Comparison of ENCODE assay signal across 2 cellular contexts in the genomic region with DNA sequence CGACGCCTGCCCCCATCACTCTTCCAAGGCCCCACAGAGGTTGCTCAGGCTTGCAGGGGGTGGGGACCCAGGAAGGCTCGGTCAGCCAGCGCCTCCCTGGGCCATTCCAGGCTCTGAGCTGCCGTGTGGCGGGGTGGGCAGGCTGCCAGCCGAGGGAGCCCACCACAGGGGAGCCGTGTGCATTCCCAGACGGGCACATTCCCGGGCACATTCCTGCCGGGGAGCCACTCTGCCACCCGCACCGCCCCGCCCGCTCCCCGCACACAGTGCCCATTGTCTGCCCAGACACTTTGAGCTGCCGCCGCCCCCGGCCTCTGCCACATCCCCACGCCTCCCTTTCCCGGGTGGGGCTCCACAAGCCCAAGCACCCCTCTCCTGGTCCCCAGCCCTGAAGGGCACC.
TF ChIP-seq lines count a peak whose summit lies in the region.

No MANE protein-coding gene starts in this region.

TF ChIP-seq in HCT116, 20 proteins besides CTCF, POLR2A, EP300 and RAD21:
- TF ChIP-seq TCF7L2 (IDR thresholded peaks at IDR 0.05; ENCODE audit: borderline replicate concordance, extremely low read depth, insufficient read depth, insufficient read length) (peak; percentile 82), CBX3 (IDR thresholded peaks at IDR 0.05; ENCODE audit: low read depth) (no peak), SRF (IDR thresholded peaks at IDR 0.05; ENCODE audit: low read depth) (no peak), POLR2AphosphoS5 (IDR thresholded peaks at IDR 0.05; ENCODE audit: low read depth, low read length) (no peak), ATF3 (IDR thresholded peaks at IDR 0.05) (no peak), YY1 (IDR thresholded peaks at IDR 0.05; ENCODE audit: extremely low read depth, insufficient replicate concordance, low read depth, low read length) (no peak), ZNF274 (IDR thresholded peaks at IDR 0.05; ENCODE audit: low read depth, low read length) (no peak), JUND (IDR thresholded peaks at IDR 0.05) (no peak)
TF ChIP-seq in HCT116: peak in this region for 1.

TF ChIP-seq in HepG2, 621 proteins besides CTCF, POLR2A, EP300 and RAD21 (continues in another document):
- TF ChIP-seq HNRNPL (IDR thresholded peaks at IDR 0.05; ENCODE audit: low read depth, low read length) (peak; percentile 97), ZNF318 (CRISPR knock-in tag; IDR thresholded peaks at IDR 0.05) (no peak), ZNF550 (CRISPR knock-in tag; IDR thresholded peaks at IDR 0.05; ENCODE audit: borderline replicate concordance) (no peak), TEAD3 (CRISPR knock-in tag; optimal IDR thresholded peaks at IDR 0.05; ENCODE audit: borderline replicate concordance) (peak; percentile 64), ATRX (CRISPR knock-in tag; IDR thresholded peaks at IDR 0.05; ENCODE audit: borderline replicate concordance) (no peak), ZC3H4 (CRISPR knock-in tag; IDR thresholded peaks at IDR 0.05; ENCODE audit: borderline replicate concordance) (no peak), ADNP (CRISPR knock-in tag; IDR thresholded peaks at IDR 0.05) (no peak), ZBTB21 (CRISPR knock-in tag; IDR thresholded peaks at IDR 0.05) (no peak), ZNF510 (CRISPR knock-in tag; IDR thresholded peaks at IDR 0.05; ENCODE audit: low read depth) (no peak), FOXJ3 (CRISPR knock-in tag; IDR thresholded peaks at IDR 0.05; ENCODE audit: borderline replicate concordance) (no peak), ZNF562 (CRISPR knock-in tag; IDR thresholded peaks at IDR 0.05; ENCODE audit: borderline replicate concordance) (no peak), HDAC6 (IDR thresholded peaks at IDR 0.05; ENCODE audit: low read depth, low read length) (no peak), KLF16 (CRISPR knock-in tag; IDR thresholded peaks at IDR 0.05) (no peak), ZNF576 (CRISPR knock-in tag; IDR thresholded peaks at IDR 0.05) (no peak), THAP9 (CRISPR knock-in tag; IDR thresholded peaks at IDR 0.05; ENCODE audit: borderline replicate concordance) (no peak), NR3C1 (CRISPR knock-in tag; IDR thresholded peaks at IDR 0.05) (no peak), ZNF10 (CRISPR knock-in tag; IDR thresholded peaks at IDR 0.05; ENCODE audit: borderline replicate concordance, low read depth) (no peak), SETDB1 (CRISPR knock-in tag; IDR thresholded peaks at IDR 0.05; ENCODE audit: borderline replicate concordance) (no peak), ZNF343 (CRISPR knock-in tag; IDR thresholded peaks at IDR 0.05) (no peak), TEAD2 (CRISPR knock-in tag; IDR thresholded peaks at IDR 0.05) (no peak), ATF6 (CRISPR knock-in tag; conservative IDR thresholded peaks at IDR 0.05) (no peak), SKI (IDR thresholded peaks at IDR 0.05; ENCODE audit: partially characterized antibody) (peak; percentile 36), HIC2 (CRISPR knock-in tag; IDR thresholded peaks at IDR 0.05; ENCODE audit: low read depth) (peak; percentile 90)
- TF ChIP-seq, protein P1, sequence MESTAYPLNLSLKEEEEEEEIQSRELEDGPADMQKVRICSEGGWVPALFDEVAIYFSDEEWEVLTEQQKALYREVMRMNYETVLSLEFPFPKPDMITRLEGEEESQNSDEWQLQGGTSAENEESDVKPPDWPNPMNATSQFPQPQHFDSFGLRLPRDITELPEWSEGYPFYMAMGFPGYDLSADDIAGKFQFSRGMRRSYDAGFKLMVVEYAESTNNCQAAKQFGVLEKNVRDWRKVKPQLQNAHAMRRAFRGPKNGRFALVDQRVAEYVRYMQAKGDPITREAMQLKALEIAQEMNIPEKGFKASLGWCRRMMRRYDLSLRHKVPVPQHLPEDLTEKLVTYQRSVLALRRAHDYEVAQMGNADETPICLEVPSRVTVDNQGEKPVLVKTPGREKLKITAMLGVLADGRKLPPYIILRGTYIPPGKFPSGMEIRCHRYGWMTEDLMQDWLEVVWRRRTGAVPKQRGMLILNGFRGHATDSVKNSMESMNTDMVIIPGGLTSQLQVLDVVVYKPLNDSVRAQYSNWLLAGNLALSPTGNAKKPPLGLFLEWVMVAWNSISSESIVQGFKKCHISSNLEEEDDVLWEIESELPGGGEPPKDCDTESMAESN (CRISPR knock-in tag; conservative IDR thresholded peaks at IDR 0.05): no peak
- TF ChIP-seq, protein P2, sequence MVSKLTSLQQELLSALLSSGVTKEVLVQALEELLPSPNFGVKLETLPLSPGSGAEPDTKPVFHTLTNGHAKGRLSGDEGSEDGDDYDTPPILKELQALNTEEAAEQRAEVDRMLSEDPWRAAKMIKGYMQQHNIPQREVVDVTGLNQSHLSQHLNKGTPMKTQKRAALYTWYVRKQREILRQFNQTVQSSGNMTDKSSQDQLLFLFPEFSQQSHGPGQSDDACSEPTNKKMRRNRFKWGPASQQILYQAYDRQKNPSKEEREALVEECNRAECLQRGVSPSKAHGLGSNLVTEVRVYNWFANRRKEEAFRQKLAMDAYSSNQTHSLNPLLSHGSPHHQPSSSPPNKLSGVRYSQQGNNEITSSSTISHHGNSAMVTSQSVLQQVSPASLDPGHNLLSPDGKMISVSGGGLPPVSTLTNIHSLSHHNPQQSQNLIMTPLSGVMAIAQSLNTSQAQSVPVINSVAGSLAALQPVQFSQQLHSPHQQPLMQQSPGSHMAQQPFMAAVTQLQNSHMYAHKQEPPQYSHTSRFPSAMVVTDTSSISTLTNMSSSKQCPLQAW (CRISPR knock-in tag; IDR thresholded peaks at IDR 0.05): no peak
- TF ChIP-seq, protein P3, sequence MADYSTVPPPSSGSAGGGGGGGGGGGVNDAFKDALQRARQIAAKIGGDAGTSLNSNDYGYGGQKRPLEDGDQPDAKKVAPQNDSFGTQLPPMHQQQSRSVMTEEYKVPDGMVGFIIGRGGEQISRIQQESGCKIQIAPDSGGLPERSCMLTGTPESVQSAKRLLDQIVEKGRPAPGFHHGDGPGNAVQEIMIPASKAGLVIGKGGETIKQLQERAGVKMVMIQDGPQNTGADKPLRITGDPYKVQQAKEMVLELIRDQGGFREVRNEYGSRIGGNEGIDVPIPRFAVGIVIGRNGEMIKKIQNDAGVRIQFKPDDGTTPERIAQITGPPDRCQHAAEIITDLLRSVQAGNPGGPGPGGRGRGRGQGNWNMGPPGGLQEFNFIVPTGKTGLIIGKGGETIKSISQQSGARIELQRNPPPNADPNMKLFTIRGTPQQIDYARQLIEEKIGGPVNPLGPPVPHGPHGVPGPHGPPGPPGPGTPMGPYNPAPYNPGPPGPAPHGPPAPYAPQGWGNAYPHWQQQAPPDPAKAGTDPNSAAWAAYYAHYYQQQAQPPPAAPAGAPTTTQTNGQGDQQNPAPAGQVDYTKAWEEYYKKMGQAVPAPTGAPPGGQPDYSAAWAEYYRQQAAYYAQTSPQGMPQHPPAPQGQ (CRISPR knock-in tag; IDR thresholded peaks at IDR 0.05; ENCODE audit: borderline replicate concordance): no peak
- TF ChIP-seq, protein P4, sequence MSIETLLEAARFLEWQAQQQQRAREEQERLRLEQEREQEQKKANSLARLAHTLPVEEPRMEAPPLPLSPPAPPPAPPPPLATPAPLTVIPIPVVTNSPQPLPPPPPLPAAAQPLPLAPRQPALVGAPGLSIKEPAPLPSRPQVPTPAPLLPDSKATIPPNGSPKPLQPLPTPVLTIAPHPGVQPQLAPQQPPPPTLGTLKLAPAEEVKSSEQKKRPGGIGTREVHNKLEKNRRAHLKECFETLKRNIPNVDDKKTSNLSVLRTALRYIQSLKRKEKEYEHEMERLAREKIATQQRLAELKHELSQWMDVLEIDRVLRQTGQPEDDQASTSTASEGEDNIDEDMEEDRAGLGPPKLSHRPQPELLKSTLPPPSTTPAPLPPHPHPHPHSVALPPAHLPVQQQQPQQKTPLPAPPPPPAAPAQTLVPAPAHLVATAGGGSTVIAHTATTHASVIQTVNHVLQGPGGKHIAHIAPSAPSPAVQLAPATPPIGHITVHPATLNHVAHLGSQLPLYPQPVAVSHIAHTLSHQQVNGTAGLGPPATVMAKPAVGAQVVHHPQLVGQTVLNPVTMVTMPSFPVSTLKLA (IDR thresholded peaks at IDR 0.05): no peak
